In genomic region chr11:118841469-118842222, GRCh38 we compare ENCODE assay signal across 9 cellular contexts. TPM values are rescaled to one million over a fixed set of nuclear protein-coding genes. Genes with fewer than 3 reads are reported as not detected.
A peak's percentile ranks its signal among the peaks of the same experiment; 100 is the strongest.
DNase-seq lines count a peak whose midpoint lies in the region; ATAC-seq, FAIRE-seq and TF ChIP-seq lines count a peak whose summit lies in the region.
"Had no signal": no experiment of that assay in that cellular context is flagged by ENCODE, and none has a peak within 500 bp of the region (broad histone marks: within the 10 kb centered on the region; RNA-seq: fewer than 3 reads in every experiment).

No MANE protein-coding gene starts in this region.

- peak; percentile 68 to 89 (median 75) for ATAC-seq in right lobe of liver

- POLR2A ChIA-PET in CD8-positive, alpha-beta memory T cell (lab: Charles Lee) = interaction anchor here (1.1 kb wide), 1 partner anchor 11 kb away, joined by 3 read pairs; no protein-coding TSS in a partner anchor
- POLR2A ChIA-PET in HEK293 (lab: Yijun Ruan, JAX) = no interaction called here

- CTCF ChIA-PET in CD8-positive, alpha-beta memory T cell (lab: Charles Lee) = no interaction called here
- CTCF ChIA-PET in HEK293 (lab: Yijun Ruan, JAX) = no interaction called here

- H3K4me3 ChIP-seq in CD8-positive, alpha-beta memory T cell (ENCODE audit: low read length) = peak overlapping the region; percentile 45
- H3K4me3 ChIP-seq in HEK293 (ENCODE audit: low read depth, low read length) = no peak overlapping the region
- peak overlapping the region in 1 of 3 donors; percentile 4 for H3K4me3 ChIP-seq in right lobe of liver

- H3K4me3 Mint-ChIP-seq in CD8-positive, alpha-beta memory T cell = peak overlapping the region; percentile 77 to 92 (median 88)
- H3K4me3 Mint-ChIP-seq in chondrocyte (ENCODE audit: unreplicated experiment) = no peak overlapping the region

- TF ChIP-seq CTCF in HEK293 (tag by site-specific recombination; IDR thresholded peaks at IDR 0.05) (no peak), right lobe of liver (IDR thresholded peaks at IDR 0.05) (no peak), chondrocyte (IDR thresholded peaks at IDR 0.05) (no peak)

- H3K27me3 Mint-ChIP-seq in CD8-positive, alpha-beta memory T cell = no peaks in the 10 kb centered on the region
- no peaks in the 10 kb centered on the region for H3K27me3 Mint-ChIP-seq in chondrocyte (ENCODE audit: low read depth)

- peak overlapping the region; percentile 34 for H3K27ac ChIP-seq in CD8-positive, alpha-beta memory T cell (ENCODE audit: low read depth, low read length)
- H3K27ac ChIP-seq in HEK293 (ENCODE audit: extremely low read depth, low read depth, low read length) = no peak overlapping the region
- H3K27ac ChIP-seq in right lobe of liver = peak overlapping the region in 2 of 3 donors; percentile 80 to 83

- H3K27ac Mint-ChIP-seq in CD8-positive, alpha-beta memory T cell = peak overlapping the region; percentile 86 to 97 (median 95)
- no peak overlapping the region for H3K27ac Mint-ChIP-seq in chondrocyte (ENCODE audit: unreplicated experiment)

- peak; percentile 15 to 73 (median 35) for DNase-seq in CD8-positive, alpha-beta memory T cell
- peak; percentile 25 for DNase-seq in activated CD4-positive, alpha-beta T cell treated with anti-CD3 and anti-CD28 coated beads, Interleukin-2, amount 50 U/mL, for 1 hour
- DNase-seq in right lobe of liver = peak in 1 of 3 donors; percentile 58
- DNase-seq in HK-2 (ENCODE audit: unreplicated experiment) = no peak
- DNase-seq in NCI-H146 (lab: John Stamatoyannopoulos, UW) = no peak
- no peak for DNase-seq in HTR-8/SVneo (ENCODE audit: insufficient read length, low spot score)
- no peak for DNase-seq in chondrocyte (ENCODE audit: low spot score)

- no peaks in the 10 kb centered on the region for H3K9me3 Mint-ChIP-seq in CD8-positive, alpha-beta memory T cell
- H3K9me3 Mint-ChIP-seq in chondrocyte (ENCODE audit: low read depth) = no peaks in the 10 kb centered on the region

- peaks cover 17 to 29% (median 24%) of the 10 kb centered on the region in 3 donors for H3K4me1 Mint-ChIP-seq in CD8-positive, alpha-beta memory T cell
- peaks cover 20% of the 10 kb centered on the region for H3K4me1 Mint-ChIP-seq in chondrocyte (ENCODE audit: low read depth)

- peaks cover 4% of the 10 kb centered on the region for H3K4me1 ChIP-seq in CD8-positive, alpha-beta memory T cell (ENCODE audit: insufficient read depth, low read length)
- H3K4me1 ChIP-seq in HEK293 (ENCODE audit: control insufficient read depth, insufficient read depth, low read length) = no peaks in the 10 kb centered on the region
- peaks cover 0 to 38% (median 8%) of the 10 kb centered on the region in 4 donors for H3K4me1 ChIP-seq in right lobe of liver

- no peaks in the 10 kb centered on the region for H3K27me3 ChIP-seq in CD8-positive, alpha-beta memory T cell (ENCODE audit: insufficient read depth, low read length, poor library complexity, severe bottlenecking)
- H3K27me3 ChIP-seq in right lobe of liver = no peaks in the 10 kb centered on the region

- H3K36me3 ChIP-seq in CD8-positive, alpha-beta memory T cell (ENCODE audit: insufficient read depth, low read length) = no peaks in the 10 kb centered on the region
- H3K36me3 ChIP-seq in HEK293 (ENCODE audit: control insufficient read depth in 2 of 2, insufficient read depth in 1 of 2, low read length in 2 of 2) (no peaks in the 10 kb centered on the region), right lobe of liver (no peaks in the 10 kb centered on the region)

- WGBS in right lobe of liver (ENCODE audit: insufficient coverage, low coverage, low lambda C conversion rate, missing lambda C conversion rate) = 44% methylated on average over 8 of the region's 8 CpGs

- no peaks in the 10 kb centered on the region for H3K36me3 Mint-ChIP-seq in CD8-positive, alpha-beta memory T cell
- no peaks in the 10 kb centered on the region for H3K36me3 Mint-ChIP-seq in chondrocyte (ENCODE audit: low read depth)

- TF ChIP-seq POLR2A in right lobe of liver (IDR thresholded peaks at IDR 0.05) = no peak

- no peak for FAIRE-seq in HTR-8/SVneo (lab: Jason Lieb, UNC)
- FAIRE-seq: H54 had no signal

- intact Hi-C loops in right lobe of liver (cut with DNase I) = no loop called here

- H3K9me3 ChIP-seq in CD8-positive, alpha-beta memory T cell (ENCODE audit: low read length) = no peaks in the 10 kb centered on the region
- H3K9me3 ChIP-seq in HEK293 (ENCODE audit: control insufficient read depth, insufficient read depth, low read depth, low read length) (no peaks in the 10 kb centered on the region), right lobe of liver (no peaks in the 10 kb centered on the region)

TF ChIP-seq in HEK293, 187 proteins besides CTCF, POLR2A, EP300 and RAD21:
- no peak for TF ChIP-seq ZEB2 (tag by site-specific recombination; IDR thresholded peaks at IDR 0.05)
- no peak for TF ChIP-seq SCRT1 (tag by site-specific recombination; IDR thresholded peaks at IDR 0.05; ENCODE audit: borderline replicate concordance)
- no peak for TF ChIP-seq ZSCAN5A (tag by site-specific recombination; IDR thresholded peaks at IDR 0.05)
- no peak for TF ChIP-seq ZNF23 (tag by site-specific recombination; IDR thresholded peaks at IDR 0.05; ENCODE audit: borderline replicate concordance)
- no peak for TF ChIP-seq ZNF623 (tag by site-specific recombination; IDR thresholded peaks at IDR 0.05)
- TF ChIP-seq FEZF1 (tag by site-specific recombination; IDR thresholded peaks at IDR 0.05) = no peak
- peak; percentile 52 for TF ChIP-seq PRDM1 (tag by site-specific recombination; IDR thresholded peaks at IDR 0.05)
- no peak for TF ChIP-seq ZNF362 (tag by site-specific recombination; IDR thresholded peaks at IDR 0.05)

RNA-seq across cellular contexts. Expression of gene CXCR5, which starts 42.0 kb away (rescaled TPM):
- 1 to 10 TPM; 5.8 to 6.3 TPM for total RNA-seq in CD8-positive, alpha-beta memory T cell
- polyA plus RNA-seq in CD8-positive, alpha-beta memory T cell = 4.5 TPM
- total RNA-seq in right lobe of liver (under 1 TPM in 2 of 6 experiments, not detected in 4; 0.07 TPM), chondrocyte (0.07 to 0.27 TPM in 2 of 3 replicates, not detected in the other)

RNA-seq across cellular contexts. Expression of gene DDX6, which starts 50.7 kb away (rescaled TPM):
- total RNA-seq in CD8-positive, alpha-beta memory T cell = 100 to 1,000 TPM; 187 to 189 TPM
- 85.6 TPM for polyA plus RNA-seq in CD8-positive, alpha-beta memory T cell
- total RNA-seq in right lobe of liver (10 to 100 TPM; 37.9 to 46.1 (median 43.3) TPM), chondrocyte (135 to 156 TPM (median 136 TPM) in 3 replicates)

Comparison
In these comparisons a context has a peak if more than half of its experiments do, and no peak if none do; other contexts are left out.
1. DNase-seq: peak in CD8-positive, alpha-beta memory T cell (5 of 5) and activated CD4-positive, alpha-beta T cell treated with anti-CD3 and anti-CD28 coated beads, Interleukin-2, amount 50 U/mL, for 1 hour (single experiment); none in HK-2 (single experiment), NCI-H146 (single experiment), HTR-8/SVneo (single experiment) and chondrocyte (single experiment).